ENCODE assay signal across 30 cellular contexts in genomic region chr3:18357747-18358146, GRCh38.
"Had no signal": no experiment of that assay in that cellular context is flagged by ENCODE, and none has a peak within 500 bp of the region (broad histone marks: within the 10 kb centered on the region; RNA-seq: fewer than 3 reads in every experiment).

No MANE protein-coding gene starts in this region.

- ATAC-seq: body of pancreas, heart right ventricle, left lung, lower lobe of right lung, right lobe of liver had no signal

- H3K4me3 Mint-ChIP-seq: activated T-helper 1 cell treated with anti-CD3 and anti-CD28 coated beads, Interleukin-12 subunit alpha, Interleukin-12 subunit beta, Interleukin-2, Interleukin-4 antibody, amounts not matched to agents 30 ng/mL and 10 ng/mL and 1 ng/mL, durations not matched to agents 14 hours and 24 hours and 36 hours; nephron progenitor cell; stimulated activated naive CD8-positive, alpha-beta T cell treated with anti-CD3 and anti-CD28 coated beads, Interleukin-15, Interleukin-2, amounts not matched to agents 100 ng/mL and 50 ng/mL, for 24 hours; T-helper 1 cell treated with Interleukin-12 subunit alpha and Interleukin-12 subunit beta and Interleukin-4 antibody, amounts not matched to agents 30 μg/mL and 1 μg/mL, for 36 hours; type B pancreatic cell had no signal

- H3K9me3 ChIP-seq: adrenal gland, body of pancreas, esophagus squamous epithelium, heart right ventricle, left lung, lower lobe of right lung, neutrophil, right lobe of liver, SK-N-SH, uterus had no signal

- H3K27me3 Mint-ChIP-seq: progenitor cell of endocrine pancreas; stimulated activated naive CD8-positive, alpha-beta T cell treated with anti-CD3 and anti-CD28 coated beads, Interleukin-15, Interleukin-2, amounts not matched to agents 100 ng/mL and 50 ng/mL, for 24 hours; type B pancreatic cell had no signal

- H3K36me3 ChIP-seq: adrenal gland, left lung, lower lobe of right lung, right lobe of liver, uterus had no signal

- H3K27me3 ChIP-seq: adrenal gland, body of pancreas, esophagus squamous epithelium, heart right ventricle, left lung, neutrophil, right lobe of liver, uterus had no signal

- H3K4me3 ChIP-seq: adrenal gland, body of pancreas, esophagus squamous epithelium, heart right ventricle, left lung, lower lobe of right lung, right lobe of liver, uterus had no signal

- DNase-seq: activated CD4-positive, alpha-beta T cell treated with anti-CD3 and anti-CD28 coated beads, Interleukin-2, amount 50 U/mL, for 1 hour; activated CD4-positive, CD25-positive, alpha-beta regulatory T cell treated with anti-CD3 and anti-CD28 coated beads, Interleukin-2, amount 50 U/mL, for 72 hours; activated CD8-positive, alpha-beta memory T cell treated with anti-CD3 and anti-CD28 coated beads, Interleukin-2, amount 50 U/mL, for 4 hours; activated gamma-delta T cell; activated naive CD4-positive, alpha-beta T cell treated with anti-CD3 and anti-CD28 coated beads, Interleukin-2, amount 50 U/mL, for 16 hours; adrenal gland; aorta; body of pancreas; dermis blood vessel endothelial cell; effector CD4-positive, alpha-beta T cell; esophagus squamous epithelium; foreskin melanocyte; heart right ventricle; kidney glomerular epithelial cell; left lung; lower lobe of right lung; mesenchymal stem cell; nephron progenitor cell; right lobe of liver; SK-N-SH; stimulated activated CD4-positive, alpha-beta T cell treated with anti-CD3 and anti-CD28 coated beads, Interleukin-2, amount 100 ng/mL, for 48 hours; substantia nigra; SW 1271; uterus had no signal

- H3K9ac ChIP-seq: SK-N-SH had no signal

- H3K9me3 Mint-ChIP-seq: activated T-helper 1 cell treated with anti-CD3 and anti-CD28 coated beads, Interleukin-12 subunit alpha, Interleukin-12 subunit beta, Interleukin-2, Interleukin-4 antibody, amounts not matched to agents 30 ng/mL and 10 ng/mL and 1 ng/mL, durations not matched to agents 14 hours and 24 hours and 36 hours; nephron progenitor cell; stimulated activated naive CD8-positive, alpha-beta T cell treated with anti-CD3 and anti-CD28 coated beads, Interleukin-15, Interleukin-2, amounts not matched to agents 100 ng/mL and 50 ng/mL, for 24 hours; T-helper 1 cell treated with Interleukin-12 subunit alpha and Interleukin-12 subunit beta and Interleukin-4 antibody, amounts not matched to agents 30 μg/mL and 1 μg/mL, for 36 hours; type B pancreatic cell had no signal

- H3K4me1 ChIP-seq: esophagus squamous epithelium, left lung, lower lobe of right lung, right lobe of liver, uterus had no signal

- H3K27ac Mint-ChIP-seq: activated T-helper 1 cell treated with anti-CD3 and anti-CD28 coated beads, Interleukin-12 subunit alpha, Interleukin-12 subunit beta, Interleukin-2, Interleukin-4 antibody, amounts not matched to agents 30 ng/mL and 10 ng/mL and 1 ng/mL, durations not matched to agents 14 hours and 24 hours and 36 hours; nephron progenitor cell; progenitor cell of endocrine pancreas; stimulated activated naive CD8-positive, alpha-beta T cell treated with anti-CD3 and anti-CD28 coated beads, Interleukin-15, Interleukin-2, amounts not matched to agents 100 ng/mL and 50 ng/mL, for 24 hours; T-helper 1 cell treated with Interleukin-12 subunit alpha and Interleukin-12 subunit beta and Interleukin-4 antibody, amounts not matched to agents 30 μg/mL and 1 μg/mL, for 36 hours; type B pancreatic cell had no signal
